In genomic region chr4:139934786-139935330, GRCh38 we compare ENCODE assay signal across 13 cellular contexts.
DNase-seq lines count a peak whose midpoint lies in the region; ATAC-seq, FAIRE-seq and TF ChIP-seq lines count a peak whose summit lies in the region.
"Had no signal": no experiment of that assay in that cellular context is flagged by ENCODE, and none has a peak within 500 bp of the region (broad histone marks: within the 10 kb centered on the region; RNA-seq: fewer than 3 reads in every experiment).

No MANE protein-coding gene starts in this region.

- intact Hi-C loops in activated CD8-positive, alpha-beta T cell treated with anti-CD3 and anti-CD28 coated beads for 36 hours (cut with micrococcal nuclease): no loop called here

- no peaks in the 10 kb centered on the region for H3K9me3 Mint-ChIP-seq in activated CD8-positive, alpha-beta T cell treated with anti-CD3 and anti-CD28 coated beads for 36 hours

- H3K27ac Mint-ChIP-seq in activated CD8-positive, alpha-beta T cell treated with anti-CD3 and anti-CD28 coated beads for 36 hours: no peak overlapping the region

- CTCF ChIA-PET in activated CD8-positive, alpha-beta T cell treated with anti-CD3 and anti-CD28 coated beads for 36 hours (lab: Charles Lee): interaction anchor here (1.0 kb wide), 1 partner anchor 425 kb away, joined by 3 read pairs; no protein-coding TSS in a partner anchor

- peak; percentile 9 for FAIRE-seq in islet of Langerhans (lab: Jason Lieb, UNC)
- FAIRE-seq: H1 had no signal

- H3K4me3 Mint-ChIP-seq in activated CD8-positive, alpha-beta T cell treated with anti-CD3 and anti-CD28 coated beads for 36 hours: no peak overlapping the region

- peak; percentile 41 for DNase-seq in COR-L47 (lab: John Stamatoyannopoulos, UW)
- peak; percentile 4 to 96 (median 86) for DNase-seq in NCI-H1417 (lab: John Stamatoyannopoulos, UW)
- DNase-seq in NCI-H69 (lab: John Stamatoyannopoulos, UW): peak; percentile 90
- no peak for DNase-seq in activated CD8-positive, alpha-beta T cell treated with anti-CD3 and anti-CD28 coated beads for 36 hours
- no peak for DNase-seq in cortex of kidney (lab: John Stamatoyannopoulos, UW)
- no peak for DNase-seq in SHP77 (lab: John Stamatoyannopoulos, UW)
- DNase-seq: activated naive CD4-positive, alpha-beta T cell treated with Interleukin-2 at 50 U/mL for 16 hours; Caco-2; midbrain had no signal

- no peaks in the 10 kb centered on the region for H3K4me1 Mint-ChIP-seq in activated CD8-positive, alpha-beta T cell treated with anti-CD3 and anti-CD28 coated beads for 36 hours (ENCODE audit: low read depth)

- POLR2A ChIA-PET in activated CD8-positive, alpha-beta T cell treated with anti-CD3 and anti-CD28 coated beads for 36 hours (lab: Charles Lee): no interaction called here

- ATAC-seq in activated CD8-positive, alpha-beta T cell treated with anti-CD3 and anti-CD28 coated beads for 36 hours: no peak
- ATAC-seq in HG02970 (IDR thresholded peaks at IDR 0.05; ENCODE audit: low FRiP score, unreplicated experiment): no peak
- ATAC-seq: right cardiac atrium had no signal

- no peaks in the 10 kb centered on the region for H3K27me3 Mint-ChIP-seq in activated CD8-positive, alpha-beta T cell treated with anti-CD3 and anti-CD28 coated beads for 36 hours

- H3K36me3 Mint-ChIP-seq in activated CD8-positive, alpha-beta T cell treated with anti-CD3 and anti-CD28 coated beads for 36 hours (ENCODE audit: low read depth): no peaks in the 10 kb centered on the region

- no peak for TF ChIP-seq CTCF in activated CD8-positive, alpha-beta T cell treated with anti-CD3 and anti-CD28 coated beads for 36 hours (IDR thresholded peaks at IDR 0.05)

Comparison
In these comparisons a context has a peak if more than half of its experiments do, and no peak if none do; other contexts are left out.
1. DNase-seq: peak in COR-L47 (single experiment), NCI-H1417 (3 of 3) and NCI-H69 (single experiment); none in activated CD8-positive, alpha-beta T cell treated with anti-CD3 and anti-CD28 coated beads for 36 hours (single experiment), cortex of kidney (single experiment) and SHP77 (0 of 2).